8 cellular contexts compared by ENCODE assay signal in genomic region chr3:125375950-125376679, GRCh38. TPM values are rescaled to one million over a fixed set of nuclear protein-coding genes. Genes with fewer than 3 reads are reported as not detected.
DNase-seq lines count a peak whose midpoint lies in the region; ATAC-seq and TF ChIP-seq lines count a peak whose summit lies in the region.

No MANE protein-coding gene starts in this region.

- H3K9me3 Mint-ChIP-seq in GM23338 = no peaks in the 10 kb centered on the region; the same call in 2 of the 3 replicates

- H2AFZ ChIP-seq in GM23338 = peak overlapping the region; percentile 96; the same call in 1 of the 2 replicates

- peaks cover 6% of the 10 kb centered on the region; the same call in 1 of the 2 replicates for H4K20me1 ChIP-seq in GM23338 (replicated peaks; ENCODE audit: insufficient read depth)

- H3K4me3 ChIP-seq in AG04450 (ENCODE audit: low read depth, low read length) (peak overlapping the region; percentile 89), GM23338 (peak overlapping the region; percentile 89), RWPE2 (ENCODE audit: severe bottlenecking) (peak overlapping the region; percentile 69), esophagus (ENCODE audit: low read depth in 1 of 2, low read length in 2 of 2) (peak overlapping the region; percentile 66 to 75), prostate gland (peak overlapping the region; percentile 82 to 96)

- DNase-seq in AG04450 (ENCODE audit: low read depth, low spot score) (no peak), GM23338 (ENCODE audit: low spot score) (no peak), RWPE2 (ENCODE audit: low spot score) (no peak), prostate gland (ENCODE audit: low spot score) (peak; percentile 8), HuH-7.5 (ENCODE audit: low spot score) (no peak), NCI-H510A (lab: John Stamatoyannopoulos, UW) (no peak)

- H3K36me3 ChIP-seq in GM23338 (ENCODE audit: insufficient read depth) (no peaks in the 10 kb centered on the region), RWPE2 (ENCODE audit: low read depth) (peaks cover 9% of the 10 kb centered on the region), esophagus (ENCODE audit: control insufficient read depth in 2 of 2, insufficient read depth in 2 of 2, low read length in 1 of 2) (no peaks in the 10 kb centered on the region), prostate gland (no peaks in the 10 kb centered on the region)

- peaks cover 6% of the 10 kb centered on the region; the same call in 2 of the 3 replicates for H3K36me3 Mint-ChIP-seq in GM23338 (ENCODE audit: low read depth)

- 30 to 38% methylated on average over 10 of the region's 10 CpGs for WGBS in esophagus, 2 donors
- WGBS in prostate gland = 37% methylated on average over 10 of the region's 10 CpGs

- no peaks in the 10 kb centered on the region for H3K9me2 ChIP-seq in GM23338 (ENCODE audit: insufficient read depth)

- H3K27ac ChIP-seq in AG04450 (ENCODE audit: low read depth, low read length) = no peak overlapping the region
- no peak overlapping the region for H3K27ac ChIP-seq in GM23338 (ENCODE audit: low read depth)
- H3K27ac ChIP-seq in RWPE2 (ENCODE audit: poor library complexity, severe bottlenecking) = peak overlapping the region; percentile 77
- H3K27ac ChIP-seq in esophagus (ENCODE audit: low read depth in 2 of 2, low read length in 1 of 2) = peak overlapping the region; percentile 89 to 95
- H3K27ac ChIP-seq in prostate gland = peak overlapping the region; percentile 88 to 93

- 0 out of 2 replicates have a peak, but pooled peaks cover 7% of the 10 kb centered on the region for H3K4me1 ChIP-seq in GM23338 (ENCODE audit: insufficient read depth)
- peaks cover 7% of the 10 kb centered on the region for H3K4me1 ChIP-seq in RWPE2 (ENCODE audit: insufficient read depth, poor library complexity, severe bottlenecking)
- peaks cover 0 to 5% of the 10 kb centered on the region in 2 donors for H3K4me1 ChIP-seq in esophagus (ENCODE audit: control insufficient read depth in 2 of 2, insufficient read depth in 2 of 2, low read length in 1 of 2)
- H3K4me1 ChIP-seq in prostate gland (replicated peaks) = no peaks in the 10 kb centered on the region

- CTCF ChIA-PET in AG04450 (lab: Charles Lee) = interaction anchor here (0.6 to 1.7 kb wide), 3 partner anchors 62 to 209 kb away, joined by 3 to 5 read pairs (median 3); no protein-coding TSS in a partner anchor

- ATAC-seq in GM23338 (no peak), RWPE2 (ENCODE audit: low read depth) (peak; percentile 72), GM21786 (IDR thresholded peaks at IDR 0.05; ENCODE audit: unreplicated experiment) (no peak)

- intact Hi-C loops in prostate gland (cut with DNase I) = no loop called here

- 0 out of 2 replicates have a peak overlapping the region, but pooled peaks have one; percentile 83 for H3K27ac Mint-ChIP-seq in GM23338

- H3F3A ChIP-seq in GM23338 (replicated peaks; ENCODE audit: low read depth) = no peaks in the 10 kb centered on the region

- H3K9me3 ChIP-seq in AG04450 (ENCODE audit: control insufficient read depth, insufficient read depth, low read length) = no peaks in the 10 kb centered on the region
- H3K9me3 ChIP-seq in RWPE2 (ENCODE audit: severe bottlenecking) = no peaks in the 10 kb centered on the region
- no peaks in the 10 kb centered on the region for H3K9me3 ChIP-seq in esophagus (ENCODE audit: control insufficient read depth in 2 of 2, insufficient read depth in 1 of 2, low read depth in 1 of 2, low read length in 1 of 2)
- no peaks in the 10 kb centered on the region for H3K9me3 ChIP-seq in prostate gland

- peaks cover 4% of the 10 kb centered on the region for H3K27me3 Mint-ChIP-seq in GM23338 (ENCODE audit: insufficient read depth, low read depth, poor library complexity)

- H3K27me3 ChIP-seq in AG04450 (ENCODE audit: control insufficient read depth, insufficient read depth, low read length) (no peaks in the 10 kb centered on the region), GM23338 (ENCODE audit: insufficient read depth) (no peaks in the 10 kb centered on the region), RWPE2 (ENCODE audit: insufficient read depth, poor library complexity, severe bottlenecking) (no peaks in the 10 kb centered on the region), esophagus (ENCODE audit: control insufficient read depth in 1 of 2, insufficient read depth in 2 of 2, low read length in 2 of 2) (no peaks in the 10 kb centered on the region), prostate gland (replicated peaks; ENCODE audit: insufficient read depth) (no peaks in the 10 kb centered on the region)

- TF ChIP-seq CTCF in AG04450 (IDR thresholded peaks at IDR 0.05; ENCODE audit: low read depth, low read length) = no peak
- no peak for TF ChIP-seq CTCF in GM23338 (conservative IDR thresholded peaks at IDR 0.05; ENCODE audit: low read depth in 2 of 2)
- TF ChIP-seq CTCF in RWPE2 (IDR thresholded peaks at IDR 0.05; ENCODE audit: poor library complexity, severe bottlenecking) = no peak
- TF ChIP-seq CTCF in prostate gland (IDR thresholded peaks at IDR 0.05) = no peak

- POLR2A ChIA-PET in AG04450 (lab: Yijun Ruan, JAX) = interaction anchor here (0.6 to 1.6 kb wide), 2 partner anchors 19 to 337 kb away, joined by 3 to 5 read pairs; no protein-coding TSS in a partner anchor

- H3K79me2 ChIP-seq in GM23338 (replicated peaks; ENCODE audit: insufficient read depth) = peaks cover 35% of the 10 kb centered on the region

- peak overlapping the region; percentile 96 for H3K4me3 Mint-ChIP-seq in GM23338

- peaks cover 17% of the 10 kb centered on the region for H3K4me1 Mint-ChIP-seq in GM23338

- peak overlapping the region; percentile 93 for H3K4me2 ChIP-seq in GM23338

- TF ChIP-seq POLR2A in prostate gland (IDR thresholded peaks at IDR 0.05) = no peak

TF ChIP-seq in GM23338, 12 proteins besides CTCF, POLR2A, EP300 and RAD21 (continues in another document):
- TF ChIP-seq JUNB (IDR thresholded peaks at IDR 0.05; ENCODE audit: unreplicated experiment) (no peak), NANOG (IDR thresholded peaks at IDR 0.05; ENCODE audit: borderline replicate concordance) (no peak), EZH2phosphoT487 (IDR thresholded peaks at IDR 0.05; ENCODE audit: unreplicated experiment) (no peak), ETS1 (IDR thresholded peaks at IDR 0.05) (no peak), STAT1 (IDR thresholded peaks at IDR 0.05; ENCODE audit: unreplicated experiment) (no peak)

RNA-seq across cellular contexts. Expression of gene ZNF148, which starts 1.0 kb away (rescaled TPM):
- 30.9 and 43.5 TPM in 2 replicates for polyA plus RNA-seq in AG04450 (2011; rRNA removed)
- 60.7 and 117 TPM in 2 replicates for polyA minus RNA-seq in AG04450 (2011; rRNA and poly(A)+ RNA removed)
- total RNA-seq in GM23338 (2014; rRNA removed; shearing (Covaris generic)) = 12.3 and 13.9 TPM in 2 replicates
- 14.4 and 16.9 TPM in 2 replicates for polyA plus RNA-seq in GM23338 (2016; fragmentation: Nextera tagmentation; extraction: Ambion mirVana)
- 1 to 10 TPM; 2.6 to 3.6 TPM for polyA plus RNA-seq in esophagus
- 10 to 100 TPM; 26.9 to 28.5 TPM for total RNA-seq in prostate gland

Comparison
In these comparisons a context has a peak if more than half of its experiments do, and no peak if none do; other contexts are left out.
1. H3K27ac ChIP-seq: peak in RWPE2 (single experiment), esophagus (2 of 2) and prostate gland (2 of 2); none in AG04450 (single experiment) and GM23338 (single experiment).
2. Peak in every context shown above with its lines, with median percentiles within 50 percentile points of each other: H3K4me3 ChIP-seq.